Comparison of ENCODE assay signal across 17 cellular contexts in the genomic region with DNA sequence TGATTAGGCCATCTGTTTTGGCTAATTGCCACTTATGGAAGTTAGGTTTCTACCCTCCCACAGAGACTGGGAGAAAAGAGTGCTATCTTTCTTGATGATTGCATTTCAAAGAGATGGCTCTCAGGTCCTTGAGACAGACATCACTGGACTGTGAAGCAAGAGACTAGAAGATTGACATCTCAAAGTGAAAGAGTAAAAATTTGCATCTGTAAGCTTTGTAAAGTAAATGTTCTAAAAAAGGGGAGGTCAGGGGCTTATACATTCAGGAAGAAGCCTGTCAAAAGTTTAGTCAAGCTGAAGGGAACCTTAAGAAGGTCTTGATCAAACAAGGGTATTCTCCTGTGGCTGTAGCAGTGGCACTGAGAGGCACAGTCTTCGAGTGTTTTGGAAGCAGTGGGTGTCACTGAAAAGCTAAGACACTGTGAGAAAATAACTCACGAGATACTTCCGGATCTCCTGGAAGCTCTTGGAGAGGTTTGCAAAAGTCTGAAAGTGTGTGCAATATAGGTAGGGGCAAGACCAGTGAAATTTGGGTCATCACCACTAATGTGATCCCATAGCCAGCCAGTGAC.
A peak's percentile ranks its signal among the peaks of the same experiment; 100 is the strongest.
DNase-seq lines count a peak whose midpoint lies in the region; ATAC-seq, FAIRE-seq and TF ChIP-seq lines count a peak whose summit lies in the region.
"Had no signal": no experiment of that assay in that cellular context is flagged by ENCODE, and none has a peak within 500 bp of the region (broad histone marks: within the 10 kb centered on the region; RNA-seq: fewer than 3 reads in every experiment).

No MANE protein-coding gene starts in this region.

- peak; percentile 62 for FAIRE-seq in GM12892 (lab: Jason Lieb, UNC)
- FAIRE-seq in D721Med (lab: Jason Lieb, UNC): no peak
- FAIRE-seq: endothelial cell of umbilical vein had no signal

- H3K4me1 Mint-ChIP-seq in type B pancreatic cell (ENCODE audit: unreplicated experiment): no peaks in the 10 kb centered on the region
- H3K4me1 Mint-ChIP-seq: activated naive CD8-positive, alpha-beta T cell treated with anti-CD3 and anti-CD28 coated beads, Interleukin-2, amount 10 ng/mL, durations not matched to agents 7 days and 5 days had no signal

- peaks cover 42% of the 10 kb centered on the region for H3K27me3 ChIP-seq in MM.1S (replicated peaks; ENCODE audit: insufficient read depth, low read length)
- H3K27me3 ChIP-seq: heart left ventricle, upper lobe of right lung had no signal

- no peaks in the 10 kb centered on the region for H3K79me2 ChIP-seq in MM.1S (ENCODE audit: low read length)

- ATAC-seq in GM19438 (IDR thresholded peaks at IDR 0.05; ENCODE audit: low read depth, unreplicated experiment) (peak; percentile 71), HG02798 (IDR thresholded peaks at IDR 0.05; ENCODE audit: poor library complexity, unreplicated experiment) (peak; percentile 53)
- ATAC-seq: heart left ventricle, upper lobe of right lung had no signal

- H3K27ac ChIP-seq in MM.1S (ENCODE audit: low read length): no peak overlapping the region
- H3K27ac ChIP-seq: GM23248, heart left ventricle, HL-60, upper lobe of right lung had no signal

- H3K36me3 Mint-ChIP-seq in type B pancreatic cell: no peaks in the 10 kb centered on the region
- H3K36me3 Mint-ChIP-seq: activated naive CD8-positive, alpha-beta T cell treated with anti-CD3 and anti-CD28 coated beads, Interleukin-2, amount 10 ng/mL, durations not matched to agents 7 days and 5 days had no signal

- no peak for TF ChIP-seq POLR2A in GM12892 (IDR thresholded peaks at IDR 0.05; ENCODE audit: low read depth, low read length)

- H3K4me2 ChIP-seq in MM.1S (ENCODE audit: low read depth, low read length): no peak overlapping the region

- no peaks in the 10 kb centered on the region for H3K9me3 ChIP-seq in MM.1S (replicated peaks; ENCODE audit: insufficient read depth, low read length)
- H3K9me3 ChIP-seq: heart left ventricle, upper lobe of right lung had no signal

- no peaks in the 10 kb centered on the region for H3K36me3 ChIP-seq in MM.1S (replicated peaks; ENCODE audit: insufficient read depth, low read length)
- H3K36me3 ChIP-seq: heart left ventricle, upper lobe of right lung had no signal

- H3K27me3 Mint-ChIP-seq in type B pancreatic cell: no peaks in the 10 kb centered on the region
- H3K27me3 Mint-ChIP-seq: activated naive CD8-positive, alpha-beta T cell treated with anti-CD3 and anti-CD28 coated beads, Interleukin-2, amount 10 ng/mL, durations not matched to agents 7 days and 5 days had no signal

- TF ChIP-seq CTCF in type B pancreatic cell (conservative IDR thresholded peaks at IDR 0.05) (no peak), D721Med (IDR thresholded peaks at IDR 0.05; ENCODE audit: insufficient read depth, missing control alignments) (no peak), MM.1S (IDR thresholded peaks at IDR 0.05; ENCODE audit: low read length) (no peak)

- no peak overlapping the region for H2AFZ ChIP-seq in MM.1S (ENCODE audit: low read length)
- H2AFZ ChIP-seq: GM23248 had no signal

- no peak overlapping the region for H3K4me3 Mint-ChIP-seq in type B pancreatic cell
- H3K4me3 Mint-ChIP-seq: activated naive CD8-positive, alpha-beta T cell treated with anti-CD3 and anti-CD28 coated beads, Interleukin-2, amount 10 ng/mL, durations not matched to agents 7 days and 5 days had no signal

- H4K20me1 ChIP-seq in MM.1S (ENCODE audit: insufficient read depth, low read length): no peaks in the 10 kb centered on the region

- H3K9ac ChIP-seq in MM.1S (ENCODE audit: low read length): no peak overlapping the region
- H3K9ac ChIP-seq: GM23248 had no signal

- DNase-seq in GM12892 (ENCODE audit: insufficient read length) (no peak), NAMALWA (ENCODE audit: low spot score) (peak; percentile 85), type B pancreatic cell (ENCODE audit: extremely low spot score, unreplicated experiment) (no peak), D721Med (ENCODE audit: insufficient read length, low spot score) (no peak), inferior parietal cortex (ENCODE audit: extremely low spot score) (no peak), MM.1S (no peak)
- DNase-seq: activated naive CD8-positive, alpha-beta T cell treated with anti-CD3 and anti-CD28 coated beads, Interleukin-2, amount 10 ng/mL, durations not matched to agents 7 days and 5 days; central memory CD4-positive, alpha-beta T cell; GM23248; heart left ventricle; NCI-H2107; stimulated activated CD4-positive, alpha-beta T cell treated with anti-CD3 and anti-CD28 coated beads, Interleukin-1b, Interleukin-23, amount 100 ng/mL, for 48 hours; upper lobe of right lung had no signal

- H3K27ac Mint-ChIP-seq in type B pancreatic cell: no peak overlapping the region
- H3K27ac Mint-ChIP-seq: activated naive CD8-positive, alpha-beta T cell treated with anti-CD3 and anti-CD28 coated beads, Interleukin-2, amount 10 ng/mL, durations not matched to agents 7 days and 5 days had no signal

- H3F3A ChIP-seq in MM.1S (ENCODE audit: insufficient read depth, low read length): peaks cover 11% of the 10 kb centered on the region

- no peak overlapping the region for H3K4me3 ChIP-seq in MM.1S (ENCODE audit: low read length)
- H3K4me3 ChIP-seq: GM23248, heart left ventricle, upper lobe of right lung had no signal

- H3K4me1 ChIP-seq in MM.1S (ENCODE audit: low read length): peaks cover 17% of the 10 kb centered on the region
- H3K4me1 ChIP-seq: heart left ventricle, upper lobe of right lung had no signal

- H3K9me3 Mint-ChIP-seq in type B pancreatic cell: no peaks in the 10 kb centered on the region
- H3K9me3 Mint-ChIP-seq: activated naive CD8-positive, alpha-beta T cell treated with anti-CD3 and anti-CD28 coated beads, Interleukin-2, amount 10 ng/mL, durations not matched to agents 7 days and 5 days had no signal

- H3K9me2 ChIP-seq in MM.1S (replicated peaks; ENCODE audit: insufficient read depth, low read length): no peaks in the 10 kb centered on the region
